In genomic region chr20:37384683-37385174, GRCh38 we compare ENCODE assay signal across 1 cellular context.
TF ChIP-seq lines count a peak whose summit lies in the region.

No MANE protein-coding gene starts in this region.

TF ChIP-seq in HepG2, 621 proteins besides CTCF, POLR2A, EP300 and RAD21 (continued from another document and continues in another):
- TF ChIP-seq MXD1 (CRISPR knock-in tag; IDR thresholded peaks at IDR 0.05) (no peak; the same call in 1 of the 2 replicates), ZNF329 (CRISPR knock-in tag; IDR thresholded peaks at IDR 0.05; ENCODE audit: low read depth) (no peak), NPAS2 (CRISPR knock-in tag; IDR thresholded peaks at IDR 0.05; ENCODE audit: borderline replicate concordance) (no peak), PTBP1 (IDR thresholded peaks at IDR 0.05; ENCODE audit: low read depth, low read length, poor library complexity, severe bottlenecking) (no peak), FOXA3 (CRISPR knock-in tag; IDR thresholded peaks at IDR 0.05) (no peak), SOX6 (IDR thresholded peaks at IDR 0.05) (no peak), SOX6 (CRISPR knock-in tag; IDR thresholded peaks at IDR 0.05) (peak; percentile 26; the same call in 1 of the 2 replicates), NFE2L1 (CRISPR knock-in tag; IDR thresholded peaks at IDR 0.05; ENCODE audit: borderline replicate concordance) (no peak), CBX5 (CRISPR knock-in tag; IDR thresholded peaks at IDR 0.05; ENCODE audit: borderline replicate concordance) (peak; percentile 47; the same call in 1 of the 2 replicates), ARHGAP35 (CRISPR knock-in tag; IDR thresholded peaks at IDR 0.05; ENCODE audit: borderline replicate concordance) (no peak; the same call in 1 of the 2 replicates), THRA (CRISPR knock-in tag; IDR thresholded peaks at IDR 0.05; ENCODE audit: borderline replicate concordance) (peak; percentile 45; the same call in 1 of the 2 replicates), ZNF256 (CRISPR knock-in tag; conservative IDR thresholded peaks at IDR 0.05) (0 out of 2 replicates have a peak, but pooled peaks have one; percentile 46), ZNF225 (CRISPR knock-in tag; IDR thresholded peaks at IDR 0.05) (peak; percentile 24; the same call in 1 of the 2 replicates), ZSCAN21 (CRISPR knock-in tag; IDR thresholded peaks at IDR 0.05; ENCODE audit: borderline replicate concordance) (no peak), HNRNPUL1 (IDR thresholded peaks at IDR 0.05; ENCODE audit: low read depth, low read length) (no peak), ZNF275 (CRISPR knock-in tag; IDR thresholded peaks at IDR 0.05; ENCODE audit: borderline replicate concordance) (no peak), DRAP1 (CRISPR knock-in tag; IDR thresholded peaks at IDR 0.05) (no peak), PAF1 (CRISPR knock-in tag; IDR thresholded peaks at IDR 0.05) (no peak), CENPX (CRISPR knock-in tag; IDR thresholded peaks at IDR 0.05) (no peak), HMG20B (CRISPR knock-in tag; conservative IDR thresholded peaks at IDR 0.05) (no peak), MEIS2 (CRISPR knock-in tag; IDR thresholded peaks at IDR 0.05) (peak; percentile 90), IKZF4 (CRISPR knock-in tag; IDR thresholded peaks at IDR 0.05; ENCODE audit: borderline replicate concordance, low read depth, not compliant biosample characterization) (no peak), ZNF44 (CRISPR knock-in tag; IDR thresholded peaks at IDR 0.05) (no peak), ZNF484 (CRISPR knock-in tag; IDR thresholded peaks at IDR 0.05; ENCODE audit: borderline replicate concordance, low read depth) (no peak), FOXA1 (IDR thresholded peaks at IDR 0.05) (no peak), FOXA1 (CRISPR knock-in tag; IDR thresholded peaks at IDR 0.05) (no peak), MYNN (CRISPR knock-in tag; IDR thresholded peaks at IDR 0.05; ENCODE audit: low read depth) (peak; percentile 51; the same call in 1 of the 2 replicates), ZFP37 (CRISPR knock-in tag; IDR thresholded peaks at IDR 0.05; ENCODE audit: borderline replicate concordance) (no peak), USF2 (IDR thresholded peaks at IDR 0.05; ENCODE audit: low read depth, low read length) (no peak), USF2 (CRISPR knock-in tag; IDR thresholded peaks at IDR 0.05; ENCODE audit: borderline replicate concordance) (no peak), CREB1 (IDR thresholded peaks at IDR 0.05) (no peak), CREB1 (CRISPR knock-in tag; IDR thresholded peaks at IDR 0.05) (no peak), NFYB (CRISPR knock-in tag; IDR thresholded peaks at IDR 0.05) (no peak), JUND (CRISPR knock-in tag; IDR thresholded peaks at IDR 0.05) (no peak), HDAC1 (CRISPR knock-in tag; IDR thresholded peaks at IDR 0.05) (0 out of 2 replicates have a peak, but pooled peaks have one; percentile 52), TRAFD1 (CRISPR knock-in tag; IDR thresholded peaks at IDR 0.05; ENCODE audit: borderline replicate concordance) (no peak), PRDM4 (CRISPR knock-in tag; IDR thresholded peaks at IDR 0.05; ENCODE audit: borderline replicate concordance) (no peak), NR2F1 (CRISPR knock-in tag; IDR thresholded peaks at IDR 0.05) (no peak), MAX (IDR thresholded peaks at IDR 0.05) (no peak), EHMT2 (IDR thresholded peaks at IDR 0.05; ENCODE audit: borderline replicate concordance, low read depth, low read length) (no peak), BORCS8-MEF2B (CRISPR knock-in tag; IDR thresholded peaks at IDR 0.05) (peak; percentile 16; the same call in 1 of the 2 replicates), ZBTB38 (CRISPR knock-in tag; IDR thresholded peaks at IDR 0.05) (peak; percentile 94), ZBTB42 (CRISPR knock-in tag; IDR thresholded peaks at IDR 0.05) (no peak), ZNF468 (CRISPR knock-in tag; IDR thresholded peaks at IDR 0.05) (no peak), ZKSCAN5 (CRISPR knock-in tag; IDR thresholded peaks at IDR 0.05) (no peak), ZSCAN29 (CRISPR knock-in tag; conservative IDR thresholded peaks at IDR 0.05) (no peak), LCORL (IDR thresholded peaks at IDR 0.05) (no peak), LCORL (CRISPR knock-in tag; IDR thresholded peaks at IDR 0.05) (peak; percentile 91), ZNF724P (CRISPR knock-in tag; IDR thresholded peaks at IDR 0.05; ENCODE audit: borderline replicate concordance) (0 out of 2 replicates have a peak, but pooled peaks have one; percentile 48), ZNF451 (CRISPR knock-in tag; IDR thresholded peaks at IDR 0.05) (no peak), SNAPC2 (CRISPR knock-in tag; IDR thresholded peaks at IDR 0.05) (no peak), MEF2D (CRISPR knock-in tag; IDR thresholded peaks at IDR 0.05) (no peak), ZNF792 (CRISPR knock-in tag; IDR thresholded peaks at IDR 0.05) (0 out of 2 replicates have a peak, but pooled peaks have one; percentile 56), GTF3A (CRISPR knock-in tag; conservative IDR thresholded peaks at IDR 0.05) (no peak), ZSCAN22 (CRISPR knock-in tag; IDR thresholded peaks at IDR 0.05) (no peak), FOXJ3 (CRISPR knock-in tag; IDR thresholded peaks at IDR 0.05; ENCODE audit: borderline replicate concordance) (no peak), SPEN (CRISPR knock-in tag; IDR thresholded peaks at IDR 0.05; ENCODE audit: low read depth) (peak; percentile 80), IRX3 (CRISPR knock-in tag; IDR thresholded peaks at IDR 0.05; ENCODE audit: borderline replicate concordance, low read depth) (no peak), TSC22D2 (CRISPR knock-in tag; IDR thresholded peaks at IDR 0.05; ENCODE audit: borderline replicate concordance) (no peak), ELF4 (CRISPR knock-in tag; IDR thresholded peaks at IDR 0.05; ENCODE audit: borderline replicate concordance) (no peak), ZKSCAN1 (IDR thresholded peaks at IDR 0.05; ENCODE audit: low read length) (no peak), ZSCAN30 (CRISPR knock-in tag; IDR thresholded peaks at IDR 0.05) (no peak), ZBTB49 (CRISPR knock-in tag; IDR thresholded peaks at IDR 0.05; ENCODE audit: borderline replicate concordance) (no peak), ELK4 (CRISPR knock-in tag; IDR thresholded peaks at IDR 0.05; ENCODE audit: borderline replicate concordance) (no peak), STAG1 (CRISPR knock-in tag; IDR thresholded peaks at IDR 0.05) (peak; percentile 85), ZNF652 (CRISPR knock-in tag; IDR thresholded peaks at IDR 0.05; ENCODE audit: borderline replicate concordance, low read depth) (no peak), MAFF (IDR thresholded peaks at IDR 0.05; ENCODE audit: low read depth, low read length) (no peak)
